6 cellular contexts compared by ENCODE assay signal in genomic region chr7:52018680-52019054, GRCh38.
"Had no signal": no experiment of that assay in that cellular context is flagged by ENCODE, and none has a peak within 500 bp of the region (broad histone marks: within the 10 kb centered on the region; RNA-seq: fewer than 3 reads in every experiment).

No MANE protein-coding gene starts in this region.

- H3K36me3 ChIP-seq: left ventricle myocardium inferior, ovary had no signal

- ATAC-seq: activated T-helper 17 cell treated with anti-CD3 and anti-CD28 coated beads, Interleukin-2, amount 50 U/mL, for 72 hours had no signal

- H3K9me3 ChIP-seq: ovary, testis had no signal

- H3K27ac ChIP-seq: left ventricle myocardium inferior, ovary, testis had no signal

- H3K4me3 ChIP-seq: left ventricle myocardium inferior, ovary, testis had no signal

- H3K27me3 ChIP-seq: ovary, testis had no signal

- DNase-seq: activated CD4-positive, alpha-beta T cell treated with anti-CD3 and anti-CD28 coated beads for 4 hours; left ventricle myocardium inferior; ovary; stimulated activated CD4-positive, alpha-beta T cell treated with anti-CD3 and anti-CD28 coated beads, Interleukin-4, amount 100 ng/mL, for 24 hours had no signal

- H3K4me1 ChIP-seq: left ventricle myocardium inferior, testis had no signal
